Comparison of ENCODE assay signal across 14 cellular contexts in the genomic region with DNA sequence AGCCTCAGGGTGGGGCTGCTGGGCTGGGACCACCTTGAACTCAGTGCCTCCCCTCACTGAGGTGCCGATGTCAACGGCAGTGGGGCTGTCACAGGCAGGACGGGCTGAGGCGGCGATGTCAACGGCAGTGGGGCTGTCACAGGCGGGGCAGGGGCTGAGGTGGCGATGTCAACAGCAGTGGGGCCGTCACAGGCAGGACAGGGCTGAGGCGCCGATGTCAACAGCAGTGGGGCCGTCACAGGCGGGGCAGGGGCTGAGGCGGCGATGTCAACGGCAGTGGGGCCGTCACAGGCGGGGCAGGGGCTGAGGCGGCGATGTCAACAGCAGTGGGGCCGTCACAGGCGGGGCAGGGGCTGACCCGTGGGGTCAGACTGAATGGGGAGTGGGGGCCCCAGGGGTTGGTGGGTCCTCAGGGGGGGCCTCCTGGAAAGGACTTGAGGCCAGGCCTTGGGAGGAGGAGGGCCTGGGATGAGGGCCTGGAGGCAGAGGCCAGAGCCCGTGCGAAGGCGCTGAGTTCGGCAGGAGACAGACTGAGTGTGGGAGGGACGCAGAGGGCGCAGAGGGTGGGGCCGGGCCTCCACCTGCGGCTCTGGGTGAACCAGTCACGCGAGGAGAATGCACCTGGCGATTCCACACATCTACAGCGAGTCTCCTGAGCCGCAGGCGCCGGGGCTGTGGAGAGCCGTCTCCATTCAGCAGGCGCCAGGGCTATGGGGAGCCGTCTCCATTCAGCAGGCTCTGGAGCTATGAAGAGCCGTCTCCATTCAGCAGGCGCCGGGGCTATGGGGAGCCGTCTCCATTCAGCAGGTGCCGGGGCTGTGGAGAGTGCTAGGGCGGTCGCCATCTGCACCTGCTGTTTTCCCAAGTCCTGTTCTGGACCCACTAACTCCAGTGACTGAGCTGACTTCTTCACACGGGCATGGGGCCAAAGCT. TPM values are rescaled to one million over a fixed set of nuclear protein-coding genes. Genes with fewer than 3 reads are reported as not detected.
A peak's percentile ranks its signal among the peaks of the same experiment; 100 is the strongest.
DNase-seq lines count a peak whose midpoint lies in the region; ATAC-seq and TF ChIP-seq lines count a peak whose summit lies in the region.
"Had no signal": no experiment of that assay in that cellular context is flagged by ENCODE, and none has a peak within 500 bp of the region (broad histone marks: within the 10 kb centered on the region; RNA-seq: fewer than 3 reads in every experiment).

No MANE protein-coding gene starts in this region.

- H3K4me3 ChIP-seq in RWPE2 (ENCODE audit: severe bottlenecking): no peak overlapping the region
- H3K4me3 ChIP-seq: SK-N-MC had no signal

- H3K27me3 Mint-ChIP-seq in activated naive CD4-positive, alpha-beta T cell treated with anti-CD3 and anti-CD28 coated beads, Interleukin-2, amount 10 ng/mL, durations not matched to agents 7 days and 5 days: peaks cover 27% of the 10 kb centered on the region
- H3K27me3 Mint-ChIP-seq in mesothelial cell of epicardium (ENCODE audit: low read depth): peaks cover 8% of the 10 kb centered on the region

- peaks cover 4% of the 10 kb centered on the region for H3K4me1 Mint-ChIP-seq in activated naive CD4-positive, alpha-beta T cell treated with anti-CD3 and anti-CD28 coated beads, Interleukin-2, amount 10 ng/mL, durations not matched to agents 7 days and 5 days
- peaks cover 5% of the 10 kb centered on the region for H3K4me1 Mint-ChIP-seq in mesothelial cell of epicardium

- CTCF ChIA-PET in activated naive CD4-positive, alpha-beta T cell treated with anti-CD3 and anti-CD28 coated beads, Interleukin-2, amount 10 ng/mL, durations not matched to agents 7 days and 5 days (lab: Charles Lee): no interaction called here

- H3K4me1 ChIP-seq in RWPE2 (ENCODE audit: insufficient read depth, poor library complexity, severe bottlenecking): no peaks in the 10 kb centered on the region

- H3K9me3 ChIP-seq in RWPE2 (ENCODE audit: severe bottlenecking): no peaks in the 10 kb centered on the region

- peaks cover 4% of the 10 kb centered on the region for H3K36me3 Mint-ChIP-seq in activated naive CD4-positive, alpha-beta T cell treated with anti-CD3 and anti-CD28 coated beads, Interleukin-2, amount 10 ng/mL, durations not matched to agents 7 days and 5 days
- H3K36me3 Mint-ChIP-seq in mesothelial cell of epicardium: no peaks in the 10 kb centered on the region

- H3K4me3 Mint-ChIP-seq in activated naive CD4-positive, alpha-beta T cell treated with anti-CD3 and anti-CD28 coated beads, Interleukin-2, amount 10 ng/mL, durations not matched to agents 7 days and 5 days: no peak overlapping the region
- no peak overlapping the region for H3K4me3 Mint-ChIP-seq in mesothelial cell of epicardium

- no peaks in the 10 kb centered on the region for H3K36me3 ChIP-seq in RWPE2 (ENCODE audit: low read depth)

- no peak for TF ChIP-seq CTCF in RWPE2 (IDR thresholded peaks at IDR 0.05; ENCODE audit: poor library complexity, severe bottlenecking)
- no peak for TF ChIP-seq CTCF in mesothelial cell of epicardium (IDR thresholded peaks at IDR 0.05; ENCODE audit: unreplicated experiment)

- DNase-seq in activated naive CD4-positive, alpha-beta T cell treated with anti-CD3 and anti-CD28 coated beads, Interleukin-2, amount 50 U/mL, for 16 hours: peak; percentile 9
- no peak for DNase-seq in activated naive CD4-positive, alpha-beta T cell treated with anti-CD3 and anti-CD28 coated beads, Interleukin-2, amount 10 ng/mL, durations not matched to agents 7 days and 5 days
- DNase-seq in RWPE2 (ENCODE audit: low spot score) (peak; percentile 57), NCI-H2081 treated with DMSO at 0.1 percent for 48 hours (lab: John Stamatoyannopoulos, UW) (no peak), mesothelial cell of epicardium (ENCODE audit: low spot score in 2 of 2, unreplicated experiment in 2 of 2) (no peak)
- DNase-seq in activated CD4-positive, alpha-beta T cell treated with anti-CD3 and anti-CD28 coated beads for 4 hours: no peak
- DNase-seq: ACHN; effector CD4-positive, alpha-beta T cell; foreskin melanocyte; left cardiac atrium; stimulated activated CD4-positive, alpha-beta T cell treated with anti-CD3 and anti-CD28 coated beads, Interleukin-15, amount 100 ng/mL, for 24 hours had no signal

- H3K27ac ChIP-seq in RWPE2 (ENCODE audit: poor library complexity, severe bottlenecking): no peak overlapping the region
- H3K27ac ChIP-seq in layer of hippocampus (ENCODE audit: low read depth, low read length): peak overlapping the region; percentile 96
- H3K27ac ChIP-seq in temporal lobe (ENCODE audit: low read depth, low read length): peak overlapping the region; percentile 98
- H3K27ac ChIP-seq: SK-N-MC had no signal

- H3K27ac Mint-ChIP-seq in activated naive CD4-positive, alpha-beta T cell treated with anti-CD3 and anti-CD28 coated beads, Interleukin-2, amount 10 ng/mL, durations not matched to agents 7 days and 5 days: no peak overlapping the region
- no peak overlapping the region for H3K27ac Mint-ChIP-seq in mesothelial cell of epicardium

- H3K27me3 ChIP-seq in RWPE2 (ENCODE audit: insufficient read depth, poor library complexity, severe bottlenecking) (peaks cover 7% of the 10 kb centered on the region), layer of hippocampus (ENCODE audit: control insufficient read depth, insufficient read depth, low read length) (peaks cover 4% of the 10 kb centered on the region)

- peaks cover 4% of the 10 kb centered on the region for H3K9me3 Mint-ChIP-seq in activated naive CD4-positive, alpha-beta T cell treated with anti-CD3 and anti-CD28 coated beads, Interleukin-2, amount 10 ng/mL, durations not matched to agents 7 days and 5 days
- H3K9me3 Mint-ChIP-seq in mesothelial cell of epicardium: no peaks in the 10 kb centered on the region

- peak; percentile 43 for ATAC-seq in RWPE2 (ENCODE audit: low read depth)

RNA-seq across cellular contexts. Expression of gene ATP5ME, which starts 22.9 kb away (rescaled TPM):
- total RNA-seq in temporal lobe (87.8 TPM), mesothelial cell of epicardium (194 to 212 TPM (median 197 TPM) in 3 replicates)

RNA-seq across cellular contexts. Expression of gene MYL5, which starts 23.1 kb away (rescaled TPM):
- total RNA-seq in temporal lobe (6.4 TPM), mesothelial cell of epicardium (25.0 to 32.1 TPM (median 32.0 TPM) in 3 replicates)

RNA-seq across cellular contexts. Expression of gene PDE6B, which starts 25.8 kb away (rescaled TPM):
- 4.7 TPM for total RNA-seq in temporal lobe
- total RNA-seq in mesothelial cell of epicardium: 9.0 to 12.0 TPM (median 11.6 TPM) in 3 replicates

RNA-seq across cellular contexts. Expression of gene SLC49A3, which starts 37.7 kb away (rescaled TPM):
- total RNA-seq in temporal lobe (0.49 TPM), mesothelial cell of epicardium (10.5 to 13.4 TPM (median 11.6 TPM) in 3 replicates)

RNA-seq across cellular contexts. Expression of gene PCGF3, which starts 54.4 kb away (rescaled TPM):
- 54.6 TPM for total RNA-seq in temporal lobe
- 88.1 to 93.4 TPM (median 90.9 TPM) in 3 replicates for total RNA-seq in mesothelial cell of epicardium

Comparison
In these comparisons a context has a peak if more than half of its experiments do, and no peak if none do; other contexts are left out.
1. DNase-seq: peak in activated naive CD4-positive, alpha-beta T cell treated with anti-CD3 and anti-CD28 coated beads, Interleukin-2, amount 50 U/mL, for 16 hours (single experiment) and RWPE2 (single experiment); none in activated naive CD4-positive, alpha-beta T cell treated with anti-CD3 and anti-CD28 coated beads, Interleukin-2, amount 10 ng/mL, durations not matched to agents 7 days and 5 days (single experiment), NCI-H2081 treated with DMSO at 0.1 percent for 48 hours (single experiment), activated CD4-positive, alpha-beta T cell treated with anti-CD3 and anti-CD28 coated beads for 4 hours (0 of 2) and mesothelial cell of epicardium (0 of 2).